1 cellular context compared by ENCODE assay signal in the genomic region with DNA sequence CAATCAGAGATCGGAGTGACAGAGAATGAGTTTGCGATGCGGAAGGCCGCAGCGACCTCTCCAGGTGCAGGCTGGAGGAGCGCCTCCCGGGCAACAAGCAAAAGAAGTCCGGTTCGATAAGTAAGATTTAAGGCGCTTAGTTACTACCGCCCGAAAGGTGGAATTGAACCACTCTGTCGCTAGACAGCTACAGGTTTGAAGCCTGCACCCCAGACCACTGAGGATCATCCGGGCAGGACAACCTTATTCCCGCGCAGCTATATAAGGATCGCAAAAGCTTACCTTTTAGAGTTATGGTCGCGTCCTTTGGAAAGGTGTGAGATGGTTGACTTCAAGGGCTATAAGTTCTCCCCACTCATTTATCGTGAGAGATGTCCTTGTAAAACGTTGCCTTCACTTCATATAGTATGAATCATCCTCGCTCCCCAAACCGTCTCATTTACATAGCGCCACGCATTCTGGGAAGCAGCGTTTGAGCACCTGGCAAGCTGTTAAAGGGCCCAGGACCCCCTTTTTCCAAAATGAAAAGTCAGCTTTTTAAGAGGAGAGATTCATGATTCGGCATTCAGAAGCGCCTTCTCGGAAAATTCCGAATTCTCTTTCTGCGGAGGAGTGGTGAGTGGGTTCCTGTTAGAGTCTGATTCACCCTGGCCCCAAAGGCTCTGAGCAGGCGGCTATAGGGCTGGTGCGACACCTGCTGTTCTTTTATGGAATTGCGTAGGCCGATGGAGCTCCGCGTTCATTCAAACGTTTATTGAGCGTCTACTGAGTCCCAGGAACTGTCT.
A peak's percentile ranks its signal among the peaks of the same experiment; 100 is the strongest.
TF ChIP-seq lines count a peak whose summit lies in the region.

No MANE protein-coding gene starts in this region.

TF ChIP-seq in K562, 482 proteins besides CTCF, POLR2A, EP300 and RAD21 (continued from another document and continues in another):
- TF ChIP-seq, protein P1, sequence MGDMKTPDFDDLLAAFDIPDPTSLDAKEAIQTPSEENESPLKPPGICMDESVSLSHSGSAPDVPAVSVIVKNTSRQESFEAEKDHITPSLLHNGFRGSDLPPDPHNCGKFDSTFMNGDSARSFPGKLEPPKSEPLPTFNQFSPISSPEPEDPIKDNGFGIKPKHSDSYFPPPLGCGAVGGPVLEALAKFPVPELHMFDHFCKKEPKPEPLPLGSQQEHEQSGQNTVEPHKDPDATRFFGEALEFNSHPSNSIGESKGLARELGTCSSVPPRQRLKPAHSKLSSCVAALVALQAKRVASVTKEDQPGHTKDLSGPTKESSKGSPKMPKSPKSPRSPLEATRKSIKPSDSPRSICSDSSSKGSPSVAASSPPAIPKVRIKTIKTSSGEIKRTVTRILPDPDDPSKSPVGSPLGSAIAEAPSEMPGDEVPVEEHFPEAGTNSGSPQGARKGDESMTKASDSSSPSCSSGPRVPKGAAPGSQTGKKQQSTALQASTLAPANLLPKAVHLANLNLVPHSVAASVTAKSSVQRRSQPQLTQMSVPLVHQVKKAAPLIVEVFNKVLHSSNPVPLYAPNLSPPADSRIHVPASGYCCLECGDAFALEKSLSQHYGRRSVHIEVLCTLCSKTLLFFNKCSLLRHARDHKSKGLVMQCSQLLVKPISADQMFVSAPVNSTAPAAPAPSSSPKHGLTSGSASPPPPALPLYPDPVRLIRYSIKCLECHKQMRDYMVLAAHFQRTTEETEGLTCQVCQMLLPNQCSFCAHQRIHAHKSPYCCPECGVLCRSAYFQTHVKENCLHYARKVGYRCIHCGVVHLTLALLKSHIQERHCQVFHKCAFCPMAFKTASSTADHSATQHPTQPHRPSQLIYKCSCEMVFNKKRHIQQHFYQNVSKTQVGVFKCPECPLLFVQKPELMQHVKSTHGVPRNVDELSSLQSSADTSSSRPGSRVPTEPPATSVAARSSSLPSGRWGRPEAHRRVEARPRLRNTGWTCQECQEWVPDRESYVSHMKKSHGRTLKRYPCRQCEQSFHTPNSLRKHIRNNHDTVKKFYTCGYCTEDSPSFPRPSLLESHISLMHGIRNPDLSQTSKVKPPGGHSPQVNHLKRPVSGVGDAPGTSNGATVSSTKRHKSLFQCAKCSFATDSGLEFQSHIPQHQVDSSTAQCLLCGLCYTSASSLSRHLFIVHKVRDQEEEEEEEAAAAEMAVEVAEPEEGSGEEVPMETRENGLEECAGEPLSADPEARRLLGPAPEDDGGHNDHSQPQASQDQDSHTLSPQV (IDR thresholded peaks at IDR 0.05), result peak; percentile 95
- TF ChIP-seq ZNF165 (CRISPR knock-in tag; IDR thresholded peaks at IDR 0.05; ENCODE audit: borderline replicate concordance), result no peak
- peak; percentile 75 for TF ChIP-seq MEIS2 (IDR thresholded peaks at IDR 0.05; ENCODE audit: partially characterized antibody)
- peak; percentile 83 for TF ChIP-seq RFX1 (IDR thresholded peaks at IDR 0.05)
- TF ChIP-seq PML (IDR thresholded peaks at IDR 0.05; ENCODE audit: low read length), result peak; percentile 56
- TF ChIP-seq, protein P2, sequence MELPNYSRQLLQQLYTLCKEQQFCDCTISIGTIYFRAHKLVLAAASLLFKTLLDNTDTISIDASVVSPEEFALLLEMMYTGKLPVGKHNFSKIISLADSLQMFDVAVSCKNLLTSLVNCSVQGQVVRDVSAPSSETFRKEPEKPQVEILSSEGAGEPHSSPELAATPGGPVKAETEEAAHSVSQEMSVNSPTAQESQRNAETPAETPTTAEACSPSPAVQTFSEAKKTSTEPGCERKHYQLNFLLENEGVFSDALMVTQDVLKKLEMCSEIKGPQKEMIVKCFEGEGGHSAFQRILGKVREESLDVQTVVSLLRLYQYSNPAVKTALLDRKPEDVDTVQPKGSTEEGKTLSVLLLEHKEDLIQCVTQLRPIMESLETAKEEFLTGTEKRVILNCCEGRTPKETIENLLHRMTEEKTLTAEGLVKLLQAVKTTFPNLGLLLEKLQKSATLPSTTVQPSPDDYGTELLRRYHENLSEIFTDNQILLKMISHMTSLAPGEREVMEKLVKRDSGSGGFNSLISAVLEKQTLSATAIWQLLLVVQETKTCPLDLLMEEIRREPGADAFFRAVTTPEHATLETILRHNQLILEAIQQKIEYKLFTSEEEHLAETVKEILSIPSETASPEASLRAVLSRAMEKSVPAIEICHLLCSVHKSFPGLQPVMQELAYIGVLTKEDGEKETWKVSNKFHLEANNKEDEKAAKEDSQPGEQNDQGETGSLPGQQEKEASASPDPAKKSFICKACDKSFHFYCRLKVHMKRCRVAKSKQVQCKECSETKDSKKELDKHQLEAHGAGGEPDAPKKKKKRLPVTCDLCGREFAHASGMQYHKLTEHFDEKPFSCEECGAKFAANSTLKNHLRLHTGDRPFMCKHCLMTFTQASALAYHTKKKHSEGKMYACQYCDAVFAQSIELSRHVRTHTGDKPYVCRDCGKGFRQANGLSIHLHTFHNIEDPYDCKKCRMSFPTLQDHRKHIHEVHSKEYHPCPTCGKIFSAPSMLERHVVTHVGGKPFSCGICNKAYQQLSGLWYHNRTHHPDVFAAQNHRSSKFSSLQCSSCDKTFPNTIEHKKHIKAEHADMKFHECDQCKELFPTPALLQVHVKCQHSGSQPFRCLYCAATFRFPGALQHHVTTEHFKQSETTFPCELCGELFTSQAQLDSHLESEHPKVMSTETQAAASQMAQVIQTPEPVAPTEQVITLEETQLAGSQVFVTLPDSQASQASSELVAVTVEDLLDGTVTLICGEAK (IDR thresholded peaks at IDR 0.05), result peak; percentile 90
- TF ChIP-seq, protein P2 (CRISPR knock-in tag; IDR thresholded peaks at IDR 0.05), result no peak
- TF ChIP-seq RNF2 (IDR thresholded peaks at IDR 0.05), result peak; percentile 80; the same call in 1 of the 2 replicates
- TF ChIP-seq RBBP5 (IDR thresholded peaks at IDR 0.05; ENCODE audit: borderline replicate concordance, insufficient read depth, low read length, poor library complexity, severe bottlenecking), result peak; percentile 28
- no peak for TF ChIP-seq ZNF449 (CRISPR knock-in tag; IDR thresholded peaks at IDR 0.05)
- peak; percentile 64; the same call in 1 of the 2 replicates for TF ChIP-seq GATAD2B (IDR thresholded peaks at IDR 0.05; ENCODE audit: borderline replicate concordance)
- TF ChIP-seq HMGXB4 (CRISPR knock-in tag; IDR thresholded peaks at IDR 0.05), result peak; percentile 86; the same call in 1 of the 2 replicates
- TF ChIP-seq, protein P3, sequence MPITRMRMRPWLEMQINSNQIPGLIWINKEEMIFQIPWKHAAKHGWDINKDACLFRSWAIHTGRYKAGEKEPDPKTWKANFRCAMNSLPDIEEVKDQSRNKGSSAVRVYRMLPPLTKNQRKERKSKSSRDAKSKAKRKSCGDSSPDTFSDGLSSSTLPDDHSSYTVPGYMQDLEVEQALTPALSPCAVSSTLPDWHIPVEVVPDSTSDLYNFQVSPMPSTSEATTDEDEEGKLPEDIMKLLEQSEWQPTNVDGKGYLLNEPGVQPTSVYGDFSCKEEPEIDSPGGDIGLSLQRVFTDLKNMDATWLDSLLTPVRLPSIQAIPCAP (CRISPR knock-in tag; IDR thresholded peaks at IDR 0.05; ENCODE audit: borderline replicate concordance), result no peak
- peak; percentile 97 for TF ChIP-seq ZNF431 (CRISPR knock-in tag; IDR thresholded peaks at IDR 0.05)
- TF ChIP-seq, protein P4, sequence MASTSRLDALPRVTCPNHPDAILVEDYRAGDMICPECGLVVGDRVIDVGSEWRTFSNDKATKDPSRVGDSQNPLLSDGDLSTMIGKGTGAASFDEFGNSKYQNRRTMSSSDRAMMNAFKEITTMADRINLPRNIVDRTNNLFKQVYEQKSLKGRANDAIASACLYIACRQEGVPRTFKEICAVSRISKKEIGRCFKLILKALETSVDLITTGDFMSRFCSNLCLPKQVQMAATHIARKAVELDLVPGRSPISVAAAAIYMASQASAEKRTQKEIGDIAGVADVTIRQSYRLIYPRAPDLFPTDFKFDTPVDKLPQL (IDR thresholded peaks at IDR 0.05; ENCODE audit: extremely low read depth, insufficient read length), result no peak
- TF ChIP-seq ARNT (IDR thresholded peaks at IDR 0.05), result peak in 1 of 2 experiments; percentile 82; a peak in 3 of 4 replicates
- peak; percentile 88 for TF ChIP-seq BDP1 (IDR thresholded peaks at IDR 0.05; ENCODE audit: insufficient read depth, insufficient read length)
- peak; percentile 86; the same call in 1 of the 2 replicates for TF ChIP-seq STAG1 (CRISPR knock-in tag; IDR thresholded peaks at IDR 0.05; ENCODE audit: borderline replicate concordance)
- TF ChIP-seq NRF1 (conservative IDR thresholded peaks at IDR 0.05 in 1 of 2, IDR thresholded peaks at IDR 0.05 in 1 of 2), result peak; percentile 46 to 55
- TF ChIP-seq KDM5B (IDR thresholded peaks at IDR 0.05; ENCODE audit: insufficient replicate concordance, low read depth, low read length), result peak; percentile 63
- peak; percentile 87 for TF ChIP-seq FOSL1 (tag; conservative IDR thresholded peaks at IDR 0.05)
- peak; percentile 74; the same call in 1 of the 2 replicates for TF ChIP-seq RFX5 (IDR thresholded peaks at IDR 0.05; ENCODE audit: low read depth, low read length)
- no peak for TF ChIP-seq TCF7L2 (IDR thresholded peaks at IDR 0.05; ENCODE audit: low read depth, low read length)
- peak; percentile 98 for TF ChIP-seq POLR3A (IDR thresholded peaks at IDR 0.05; ENCODE audit: borderline replicate concordance, extremely low read depth, insufficient read depth, insufficient read length)
- peak; percentile 59 for TF ChIP-seq SMAD4 (CRISPR knock-in tag; conservative IDR thresholded peaks at IDR 0.05)
- TF ChIP-seq ZFP91 (CRISPR knock-in tag; IDR thresholded peaks at IDR 0.05), result peak; percentile 98
- TF ChIP-seq ZNF639 (CRISPR knock-in tag; conservative IDR thresholded peaks at IDR 0.05 in 1 of 2, IDR thresholded peaks at IDR 0.05 in 1 of 2), result peak in 1 of 2 experiments; percentile 44; a peak in 1 of 4 replicates
- TF ChIP-seq ADNP (tag; IDR thresholded peaks at IDR 0.05), result peak; percentile 91
- peak; percentile 39 for TF ChIP-seq JUND (IDR thresholded peaks at IDR 0.05; ENCODE audit: borderline replicate concordance, low read depth, low read length)
- peak; percentile 77; the same call in 2 of the 3 replicates for TF ChIP-seq JUND (tag; IDR thresholded peaks at IDR 0.05; ENCODE audit: borderline replicate concordance, low read depth, low read length)
- TF ChIP-seq ATF7 (IDR thresholded peaks at IDR 0.05), result peak; percentile 89
